9 cellular contexts compared by ENCODE assay signal in genomic region chr15:42084465-42085235, GRCh38. TPM values are rescaled to one million over a fixed set of nuclear protein-coding genes. Genes with fewer than 3 reads are reported as not detected.
A peak's percentile ranks its signal among the peaks of the same experiment; 100 is the strongest.
DNase-seq lines count a peak whose midpoint lies in the region; ATAC-seq and TF ChIP-seq lines count a peak whose summit lies in the region.
"Had no signal": no experiment of that assay in that cellular context is flagged by ENCODE, and none has a peak within 500 bp of the region (broad histone marks: within the 10 kb centered on the region; RNA-seq: fewer than 3 reads in every experiment).

No MANE protein-coding gene starts in this region.

- peak; percentile 80 for DNase-seq in D341Med (ENCODE audit: low spot score)
- DNase-seq in HUDEP-2 (lab: John Stamatoyannopoulos, UW; ENCODE audit: unreplicated experiment in 76 of 76): peak in 39 of 76 experiments; percentile 3 to 58 (median 23)
- peak; percentile 31 for DNase-seq in T-helper 2 cell treated with Interferon-gamma antibody and Interleukin-4, amounts not matched to agents 5 μg/mL and 100 μg/mL, for 36 hours (ENCODE audit: low spot score)
- peak; percentile 96 for DNase-seq in MCF 10A (ENCODE audit: unreplicated experiment)
- peak; percentile 89 for DNase-seq in iPS-NIHi11 (ENCODE audit: low spot score)
- DNase-seq in smooth muscle cell (lab: John Stamatoyannopoulos, UW; ENCODE audit: unreplicated experiment): peak; percentile 14

- intact Hi-C loops in MCF 10A (cut with micrococcal nuclease): loop anchor here (1.0 to 5.0 kb wide), 3 partner anchors 53 to 388 kb away; no protein-coding TSS in a partner anchor

- POLR2A ChIA-PET in MCF 10A (lab: Yijun Ruan, JAX): interaction anchor here (0.8 to 3.6 kb wide), 8 partner anchors 10 to 591 kb away, joined by 3 to 18 read pairs (median 6); partner anchors contain the start of genes ITPKA and PLA2G4D

- no peaks in the 10 kb centered on the region for H3K36me3 Mint-ChIP-seq in T-helper 2 cell treated with Interferon-gamma antibody and Interleukin-4, amounts not matched to agents 5 μg/mL and 100 μg/mL, for 36 hours (ENCODE audit: low read depth)
- H3K36me3 Mint-ChIP-seq in MCF 10A (ENCODE audit: insufficient read depth, unreplicated experiment): no peaks in the 10 kb centered on the region

- no peak overlapping the region for H3K9ac ChIP-seq in smooth muscle cell (ENCODE audit: low read depth)

- H3K4me2 ChIP-seq in smooth muscle cell: no peak overlapping the region

- CTCF ChIA-PET in MCF 10A (lab: Yijun Ruan, JAX): interaction anchor here (0.6 to 9.2 kb wide), 38 partner anchors 10 to 861 kb away, joined by 3 to 180 read pairs (median 5); partner anchors contain the start of genes PLA2G4D, PLA2G4E and PLA2G4F

- peaks cover 1% of the 10 kb centered on the region for H3K4me1 Mint-ChIP-seq in T-helper 2 cell treated with Interferon-gamma antibody and Interleukin-4, amounts not matched to agents 5 μg/mL and 100 μg/mL, for 36 hours (ENCODE audit: low read depth)
- H3K4me1 Mint-ChIP-seq in MCF 10A (ENCODE audit: insufficient read depth, unreplicated experiment): peaks cover 26% of the 10 kb centered on the region

- H3K79me2 ChIP-seq in smooth muscle cell (ENCODE audit: low read depth): no peaks in the 10 kb centered on the region

- TF ChIP-seq CTCF in MCF 10A (IDR thresholded peaks at IDR 0.05; ENCODE audit: unreplicated experiment): peak; percentile 86
- TF ChIP-seq CTCF in smooth muscle cell (IDR thresholded peaks at IDR 0.05; ENCODE audit: borderline replicate concordance, insufficient read depth, poor library complexity, severe bottlenecking): peak; percentile 91

- ATAC-seq in GM21515 (IDR thresholded peaks at IDR 0.05; ENCODE audit: unreplicated experiment): no peak
- ATAC-seq in GM18520 (IDR thresholded peaks at IDR 0.05; ENCODE audit: unreplicated experiment): no peak

- no peaks in the 10 kb centered on the region for H3K9me3 ChIP-seq in smooth muscle cell (replicated peaks; ENCODE audit: low read depth)

- BruUV-seq in MCF 10A (replicated peaks; lab: Mats Ljungman, UMichigan): no TSS peak

- H3K27ac ChIP-seq in smooth muscle cell (ENCODE audit: low read depth): no peak overlapping the region

- H3K27ac Mint-ChIP-seq in T-helper 2 cell treated with Interferon-gamma antibody and Interleukin-4, amounts not matched to agents 5 μg/mL and 100 μg/mL, for 36 hours: no peak overlapping the region
- H3K27ac Mint-ChIP-seq in MCF 10A (ENCODE audit: low read depth, unreplicated experiment): peak overlapping the region; percentile 77

- H4K20me1 ChIP-seq in smooth muscle cell (ENCODE audit: low read depth): no peaks in the 10 kb centered on the region

- no peak overlapping the region for H3K4me3 ChIP-seq in smooth muscle cell

- peaks cover 4% of the 10 kb centered on the region for H3K4me1 ChIP-seq in smooth muscle cell (ENCODE audit: low read depth)

- H3K4me3 Mint-ChIP-seq in T-helper 2 cell treated with Interferon-gamma antibody and Interleukin-4, amounts not matched to agents 5 μg/mL and 100 μg/mL, for 36 hours: no peak overlapping the region
- H3K4me3 Mint-ChIP-seq in MCF 10A (ENCODE audit: unreplicated experiment): peak overlapping the region; percentile 65

- no peaks in the 10 kb centered on the region for H3F3A ChIP-seq in smooth muscle cell (ENCODE audit: low read depth)

- peaks cover 12% of the 10 kb centered on the region for H3K27me3 ChIP-seq in smooth muscle cell (ENCODE audit: low read depth)

- no peaks in the 10 kb centered on the region for H3K36me3 ChIP-seq in smooth muscle cell (ENCODE audit: low read depth)

- H2AFZ ChIP-seq in smooth muscle cell (ENCODE audit: low read depth): no peak overlapping the region

- no peaks in the 10 kb centered on the region for H3K9me3 Mint-ChIP-seq in T-helper 2 cell treated with Interferon-gamma antibody and Interleukin-4, amounts not matched to agents 5 μg/mL and 100 μg/mL, for 36 hours
- no peaks in the 10 kb centered on the region for H3K9me3 Mint-ChIP-seq in MCF 10A (ENCODE audit: unreplicated experiment)

- 32% methylated on average over 29 of the region's 29 CpGs for WGBS in smooth muscle cell (ENCODE audit: low lambda C conversion rate)

- peaks cover 6% of the 10 kb centered on the region for H3K27me3 Mint-ChIP-seq in T-helper 2 cell treated with Interferon-gamma antibody and Interleukin-4, amounts not matched to agents 5 μg/mL and 100 μg/mL, for 36 hours (ENCODE audit: low read depth)
- no peaks in the 10 kb centered on the region for H3K27me3 Mint-ChIP-seq in MCF 10A (ENCODE audit: insufficient read depth, unreplicated experiment)

RNA-seq across cellular contexts. Expression of gene PLA2G4D, which starts 9.7 kb away (rescaled TPM):
- total RNA-seq in MCF 10A (2022) (not detected in 2 replicates), smooth muscle cell (0.36 TPM in 1 of 2 replicates, not detected in the other)
- polyA plus RNA-seq in smooth muscle cell: 0.17 TPM in 1 of 2 replicates, not detected in the other
- total RNA-seq: T-helper 2 cell treated with Interferon-gamma antibody and Interleukin-4, amounts not matched to agents 100 ng/mL and 5 ng/mL, for 36 hours had no signal

Comparison
In these comparisons a context has a peak if more than half of its experiments do, and no peak if none do; other contexts are left out.
1. DNase-seq: peak in every context shown above with its lines; median percentile 96 in MCF 10A; 89 in iPS-NIHi11; 80 in D341Med; 31 in T-helper 2 cell treated with Interferon-gamma antibody and Interleukin-4, amounts not matched to agents 5 μg/mL and 100 μg/mL, for 36 hours; 23 in HUDEP-2; 14 in smooth muscle cell.